In genomic region chr13:114100446-114101320, GRCh38 we compare ENCODE assay signal across 8 cellular contexts. TPM values are rescaled to one million over a fixed set of nuclear protein-coding genes. Genes with fewer than 3 reads are reported as not detected.
DNase-seq lines count a peak whose midpoint lies in the region; ATAC-seq and TF ChIP-seq lines count a peak whose summit lies in the region.
"Had no signal": no experiment of that assay in that cellular context is flagged by ENCODE, and none has a peak within 500 bp of the region (broad histone marks: within the 10 kb centered on the region; RNA-seq: fewer than 3 reads in every experiment).

No MANE protein-coding gene starts in this region.

- H2BK15ac ChIP-seq in H9 (ENCODE audit: low read depth, low read length), result no peak overlapping the region

- H3K27me3 Mint-ChIP-seq in H9 (ENCODE audit: low read depth), result no peaks in the 10 kb centered on the region; the same call in 1 of the 2 replicates
- H3K27me3 Mint-ChIP-seq in activated naive CD8-positive, alpha-beta T cell, result no peaks in the 10 kb centered on the region

- ATAC-seq in HG03520 (IDR thresholded peaks at IDR 0.05; ENCODE audit: unreplicated experiment) (no peak), GM18498 (IDR thresholded peaks at IDR 0.05; ENCODE audit: unreplicated experiment) (no peak)

- no peaks in the 10 kb centered on the region for H4K20me1 ChIP-seq in H9 (ENCODE audit: control insufficient read depth, insufficient read depth, insufficient read length)

- no peak overlapping the region for H3K9ac ChIP-seq in H9 (ENCODE audit: extremely low read depth, insufficient read length, low read length)

- TF ChIP-seq EP300 in stomach (IDR thresholded peaks at IDR 0.05), result no peak

- peaks cover 3 to 6% of the 10 kb centered on the region in 2 experiments; a peak in 3 of 5 replicates for H3K9me3 Mint-ChIP-seq in H9
- H3K9me3 Mint-ChIP-seq in activated naive CD8-positive, alpha-beta T cell (ENCODE audit: low read depth), result no peaks in the 10 kb centered on the region

- intact Hi-C loops in stomach (cut with DNase I; ENCODE audit: low total_unique reads), result no loop called here

- H2BK12ac ChIP-seq in H9 (ENCODE audit: insufficient read length, low read depth, low read length), result no peak overlapping the region

- no CpG with 5 or more reads among the region's 28 CpGs for WGBS in H9 (ENCODE audit: extremely low coverage, insufficient read length, low lambda C conversion rate)
- 56 to 74% (median 68%) methylated on average over 26 to 28 of the region's 28 CpGs for WGBS in stomach, 5 donors

- H3K36me3 ChIP-seq in stomach, result no peaks in the 10 kb centered on the region

- no peak overlapping the region for H2BK5ac ChIP-seq in H9 (ENCODE audit: insufficient read length, low read length)

- H3K14ac ChIP-seq in H9 (ENCODE audit: insufficient read depth, low read length), result no peak overlapping the region; the same call in 1 of the 2 replicates

- no peak overlapping the region for H3T11ph ChIP-seq in H9 (ENCODE audit: low read length)

- H3K79me2 ChIP-seq in H9 (ENCODE audit: insufficient read depth, low read length), result no peaks in the 10 kb centered on the region; the same call in 1 of the 2 replicates

- H3K4me2 ChIP-seq in H9 (ENCODE audit: insufficient read depth, insufficient read length, low read length), result no peak overlapping the region

- DNase-seq in H9, result no peak
- DNase-seq in stomach, result no peak
- DNase-seq in middle frontal gyrus (ENCODE audit: extremely low spot score, low spot score), result no peak

- H3K36me3 Mint-ChIP-seq in H9 (ENCODE audit: insufficient read depth in 1 of 3, low read depth in 3 of 3), result peaks cover 0 to 2% (median 0%) of the 10 kb centered on the region in 3 experiments; a peak in 3 of 7 replicates
- H3K36me3 Mint-ChIP-seq in activated naive CD8-positive, alpha-beta T cell, result no peaks in the 10 kb centered on the region

- no peak overlapping the region for H3K56ac ChIP-seq in H9 (ENCODE audit: insufficient read length, low read depth, low read length)

- H3K27ac ChIP-seq in H9 (ENCODE audit: insufficient read length, low read depth, low read length), result no peak overlapping the region
- peak overlapping the region; percentile 38 for H3K27ac ChIP-seq in layer of hippocampus (ENCODE audit: low read depth, low read length)
- peak overlapping the region; percentile 25 to 73 (median 70) for H3K27ac ChIP-seq in stomach
- H3K27ac ChIP-seq: foreskin keratinocyte had no signal

- H2BK20ac ChIP-seq in H9 (ENCODE audit: low read depth, low read length, poor library complexity, severe bottlenecking), result no peak overlapping the region

- H3K23ac ChIP-seq in H9 (ENCODE audit: insufficient read length, low read depth, low read length), result no peak overlapping the region

- H2BK120ac ChIP-seq in H9 (ENCODE audit: low read depth, low read length, poor library complexity, severe bottlenecking), result no peak overlapping the region

- H3K4ac ChIP-seq in H9 (ENCODE audit: low read depth, low read length), result no peak overlapping the region

- TF ChIP-seq CTCF in H9 (conservative IDR thresholded peaks at IDR 0.05) (no peak), stomach (IDR thresholded peaks at IDR 0.05) (no peak)

- no peaks in the 10 kb centered on the region for H3K23me2 ChIP-seq in H9 (ENCODE audit: insufficient read length, low read depth, low read length, poor library complexity, severe bottlenecking)

- no peaks in the 10 kb centered on the region for H3K4me1 ChIP-seq in H9 (ENCODE audit: insufficient read depth, low read length)
- H3K4me1 ChIP-seq in stomach, result peaks cover 26 to 48% (median 38%) of the 10 kb centered on the region in 4 donors
- H3K4me1 ChIP-seq: foreskin keratinocyte had no signal

- H3K27me3 ChIP-seq in H9 (ENCODE audit: insufficient read depth, low read length) (no peaks in the 10 kb centered on the region), layer of hippocampus (ENCODE audit: control insufficient read depth, insufficient read depth, low read length) (no peaks in the 10 kb centered on the region), stomach (no peaks in the 10 kb centered on the region)
- H3K27me3 ChIP-seq: foreskin keratinocyte had no signal

- peak overlapping the region in 2 of 3 experiments; percentile 90 to 91; a peak in 3 of 7 replicates for H3K27ac Mint-ChIP-seq in H9
- peak overlapping the region; percentile 92 for H3K27ac Mint-ChIP-seq in activated naive CD8-positive, alpha-beta T cell

- H3K4me3 Mint-ChIP-seq in H9, result no peak overlapping the region
- H3K4me3 Mint-ChIP-seq in activated naive CD8-positive, alpha-beta T cell, result no peak overlapping the region

- H3K9me3 ChIP-seq in H9 (ENCODE audit: control insufficient read depth, low read depth, low read length), result no peaks in the 10 kb centered on the region
- H3K9me3 ChIP-seq in stomach, result no peaks in the 10 kb centered on the region

- H3K4me1 Mint-ChIP-seq in H9, result peaks cover 9 to 18% of the 10 kb centered on the region in 2 experiments
- H3K4me1 Mint-ChIP-seq in activated naive CD8-positive, alpha-beta T cell (ENCODE audit: low read depth), result peaks cover 60% of the 10 kb centered on the region

- no peak overlapping the region for H2AFZ ChIP-seq in H9 (ENCODE audit: low read length)

- no peak for TF ChIP-seq POLR2A in stomach (IDR thresholded peaks at IDR 0.05)

- H2AK5ac ChIP-seq in H9 (ENCODE audit: insufficient read length, low read length), result no peak overlapping the region

- H4K8ac ChIP-seq in H9 (replicated peaks; ENCODE audit: insufficient read length, low read depth, low read length), result no peak overlapping the region

- peak overlapping the region; percentile 32 for H3K18ac ChIP-seq in H9 (ENCODE audit: insufficient read length, low read depth, low read length)

- H3K4me3 ChIP-seq in stomach, result no peak overlapping the region

- no peak overlapping the region for H4K91ac ChIP-seq in H9 (ENCODE audit: insufficient read length, low read depth, low read length)

- no peaks in the 10 kb centered on the region for H3K79me1 ChIP-seq in H9 (ENCODE audit: insufficient read depth, low read depth, low read length, poor library complexity, severe bottlenecking)

- H4K5ac ChIP-seq in H9 (ENCODE audit: insufficient read length, low read depth, low read length), result no peak overlapping the region

RNA-seq across cellular contexts. Expression of gene RASA3, which starts 31.7 kb away (rescaled TPM):
- total RNA-seq in H9 (2021) (11.7 and 12.3 TPM in 2 replicates), stomach (10 to 100 TPM in 1 of 5 donors, 1 to 10 TPM in 4; 3.8 to 22.3 (median 6.4) TPM)
- 10 to 100 TPM in 2 of 3 donors, 1 to 10 TPM in 1; 3.7 to 11.8 (median 10.9) TPM for polyA plus RNA-seq in stomach
